In genomic region chr11:127470485-127470884, GRCh38 we compare ENCODE assay signal across 9 cellular contexts.
DNase-seq lines count a peak whose midpoint lies in the region; ATAC-seq, FAIRE-seq and TF ChIP-seq lines count a peak whose summit lies in the region.
"Had no signal": no experiment of that assay in that cellular context is flagged by ENCODE, and none has a peak within 500 bp of the region (broad histone marks: within the 10 kb centered on the region; RNA-seq: fewer than 3 reads in every experiment).

No MANE protein-coding gene starts in this region.

- SMC1A ChIA-PET in GM12878 (lab: Charles Lee; ENCODE audit: uncharacterized antibody, unreplicated experiment), result interaction anchor here (1.1 to 1.4 kb wide), 3 partner anchors 11 to 23 kb away, joined by 3 read pairs; no protein-coding TSS in a partner anchor

- H4K20me1 ChIP-seq in GM12878 (ENCODE audit: control insufficient read depth, insufficient read depth), result no peaks in the 10 kb centered on the region

- H3K4me3 Mint-ChIP-seq in type B pancreatic cell, result no peak overlapping the region
- H3K4me3 Mint-ChIP-seq in natural killer cell treated with Interleukin-12 subunit alpha and Interleukin-12 subunit beta and Interleukin-15 and Interleukin-18, amount 100 ng/mL, for 72 hours, result no peak overlapping the region

- H3K27ac ChIP-seq in heart right ventricle (no peak overlapping the region), right atrium auricular region (no peak overlapping the region), GM12878 (ENCODE audit: control insufficient read depth, insufficient read depth) (no peak overlapping the region)
- H3K27ac ChIP-seq: SJSA1 had no signal

- TF ChIP-seq CTCF in heart right ventricle (IDR thresholded peaks at IDR 0.05) (peak in 7 of 9 donors; percentile 22 to 51 (median 34)), right atrium auricular region (IDR thresholded peaks at IDR 0.05) (peak in 1 of 2 donors; percentile 44), GM12878 (IDR thresholded peaks at IDR 0.05 in 2 of 3, conservative IDR thresholded peaks at IDR 0.05 in 1 of 3; ENCODE audit: control insufficient read depth in 2 of 3, extremely low read depth in 1 of 3, insufficient read depth in 1 of 3, low read depth in 3 of 3, low read length in 3 of 3) (peak; percentile 23 to 51 (median 25); a peak in 4 of 6 replicates), type B pancreatic cell (conservative IDR thresholded peaks at IDR 0.05) (peak; percentile 70)

- no peak overlapping the region for H3K27ac Mint-ChIP-seq in type B pancreatic cell
- H3K27ac Mint-ChIP-seq in natural killer cell treated with Interleukin-12 subunit alpha and Interleukin-12 subunit beta and Interleukin-15 and Interleukin-18, amount 100 ng/mL, for 72 hours, result no peak overlapping the region

- H3K4me1 Mint-ChIP-seq in type B pancreatic cell (ENCODE audit: unreplicated experiment), result peaks cover 13% of the 10 kb centered on the region
- H3K4me1 Mint-ChIP-seq in natural killer cell treated with Interleukin-12 subunit alpha and Interleukin-12 subunit beta and Interleukin-15 and Interleukin-18, amount 100 ng/mL, for 72 hours (ENCODE audit: low read depth in 2 of 2), result no peaks in the 10 kb centered on the region

- in situ Hi-C loops in GM12878 (cut with MboI), result no loop called here

- CTCF ChIA-PET in GM12878 (lab: Yijun Ruan, JAX), result interaction anchor here (0.8 to 2.3 kb wide), 4 partner anchors 11 to 197 kb away, joined by 3 to 6 read pairs (median 5); no protein-coding TSS in a partner anchor

- H3K4me2 ChIP-seq in GM12878 (ENCODE audit: control insufficient read depth, insufficient read depth), result no peak overlapping the region

- no peak for TF ChIP-seq EP300 in GM12878 (IDR thresholded peaks at IDR 0.05; ENCODE audit: borderline replicate concordance in 1 of 2, control insufficient read depth in 1 of 2, low read depth in 2 of 2, low read length in 2 of 2)

- no peaks in the 10 kb centered on the region for H3K36me3 ChIP-seq in heart right ventricle
- H3K36me3 ChIP-seq in right atrium auricular region, result no peaks in the 10 kb centered on the region
- no peaks in the 10 kb centered on the region for H3K36me3 ChIP-seq in GM12878 (ENCODE audit: control insufficient read depth in 2 of 2, insufficient read depth in 2 of 2, low read length in 1 of 2)
- H3K36me3 ChIP-seq: SJSA1 had no signal

- no TSS peak for BruUV-seq in GM12878 (replicated peaks; lab: Mats Ljungman, UMichigan)

- no peaks in the 10 kb centered on the region for H3K79me2 ChIP-seq in GM12878 (ENCODE audit: control insufficient read depth, insufficient read depth, low read length)

- H3K36me3 Mint-ChIP-seq in type B pancreatic cell, result no peaks in the 10 kb centered on the region
- no peaks in the 10 kb centered on the region for H3K36me3 Mint-ChIP-seq in natural killer cell treated with Interleukin-12 subunit alpha and Interleukin-12 subunit beta and Interleukin-15 and Interleukin-18, amount 100 ng/mL, for 72 hours

- no peak overlapping the region for H3K4me3 ChIP-seq in heart right ventricle
- H3K4me3 ChIP-seq in right atrium auricular region, result no peak overlapping the region
- H3K4me3 ChIP-seq in GM12878, result no peak overlapping the region
- H3K4me3 ChIP-seq: SJSA1 had no signal

- no peak for TF ChIP-seq POLR2A in GM12878 (IDR thresholded peaks at IDR 0.05; ENCODE audit: low read depth, low read length)

- POLR2A ChIA-PET in GM12878 (lab: Charles Lee), result no interaction called here

- no peak for DNase-seq in heart right ventricle
- DNase-seq in right atrium auricular region (ENCODE audit: low spot score), result no peak
- no peak for DNase-seq in GM12878 (ENCODE audit: low read depth, low spot score)
- DNase-seq in type B pancreatic cell (ENCODE audit: extremely low spot score, unreplicated experiment), result no peak
- DNase-seq in natural killer cell treated with Interleukin-12 subunit alpha and Interleukin-12 subunit beta and Interleukin-15 and Interleukin-18, amount 100 ng/mL, for 72 hours (ENCODE audit: low spot score), result no peak
- no peak for DNase-seq in retina
- no peak for DNase-seq in SKM-1 treated with dmso at 0.1 percent for 144 hours (lab: John Stamatoyannopoulos, UW; ENCODE audit: unreplicated experiment)

- ATAC-seq in heart right ventricle, result no peak
- peak; percentile 70 for ATAC-seq in HG03460 (IDR thresholded peaks at IDR 0.05; ENCODE audit: unreplicated experiment)
- ATAC-seq in GM12878, result peak; percentile 84
- no peak for ATAC-seq in natural killer cell treated with Interleukin-12 subunit alpha and Interleukin-12 subunit beta and Interleukin-15 and Interleukin-18, amount 100 ng/mL, for 72 hours

- H3K9ac ChIP-seq in GM12878 (ENCODE audit: control insufficient read depth, insufficient read depth, low read length), result no peak overlapping the region

- H3K27me3 Mint-ChIP-seq in type B pancreatic cell, result peaks cover 29% of the 10 kb centered on the region
- no peaks in the 10 kb centered on the region for H3K27me3 Mint-ChIP-seq in natural killer cell treated with Interleukin-12 subunit alpha and Interleukin-12 subunit beta and Interleukin-15 and Interleukin-18, amount 100 ng/mL, for 72 hours

- H2AFZ ChIP-seq in GM12878 (ENCODE audit: control insufficient read depth, low read depth, low read length), result no peak overlapping the region

- FAIRE-seq in GM12878 (lab: Jason Lieb, UNC), result no peak

- H3K27me3 ChIP-seq in heart right ventricle (no peaks in the 10 kb centered on the region), right atrium auricular region (no peaks in the 10 kb centered on the region), GM12878 (replicated peaks in 1 of 2; ENCODE audit: control insufficient read depth in 2 of 2, insufficient read depth in 2 of 2, low read length in 1 of 2) (no peaks in the 10 kb centered on the region)
- H3K27me3 ChIP-seq: SJSA1 had no signal

- H3K9me3 Mint-ChIP-seq in type B pancreatic cell, result no peaks in the 10 kb centered on the region
- H3K9me3 Mint-ChIP-seq in natural killer cell treated with Interleukin-12 subunit alpha and Interleukin-12 subunit beta and Interleukin-15 and Interleukin-18, amount 100 ng/mL, for 72 hours, result no peaks in the 10 kb centered on the region

- intact Hi-C loops in heart right ventricle (cut with DNase I), result no loop called here
- intact Hi-C loops in GM12878 (cut with micrococcal nuclease; ENCODE audit: unreplicated experiment), result loop anchor here (10.0 kb wide), 1 partner anchor 56 kb away; no protein-coding TSS in a partner anchor

- H3K9me3 ChIP-seq in heart right ventricle, result no peaks in the 10 kb centered on the region
- no peaks in the 10 kb centered on the region for H3K9me3 ChIP-seq in right atrium auricular region
- H3K9me3 ChIP-seq in GM12878 (replicated peaks; ENCODE audit: control insufficient read depth, insufficient read depth, low read length), result no peaks in the 10 kb centered on the region
- H3K9me3 ChIP-seq: SJSA1 had no signal

- 64 to 76% methylated on average over 3 of the region's 3 CpGs for WGBS in heart right ventricle, 2 donors
- WGBS in GM12878 (ENCODE audit: insufficient coverage, insufficient replicate concordance, low lambda C conversion rate, missing lambda C conversion rate), result 11% methylated on average over 3 of the region's 3 CpGs

- RAD21 ChIA-PET in GM12878 (lab: Charles Lee; ENCODE audit: unreplicated experiment), result no interaction called here

- TF ChIP-seq RAD21 in GM12878 (IDR thresholded peaks at IDR 0.05; ENCODE audit: insufficient read depth, low read depth, low read length), result peak; percentile 18; the same call in 1 of the 2 replicates

- no peaks in the 10 kb centered on the region for H3K4me1 ChIP-seq in heart right ventricle
- H3K4me1 ChIP-seq in right atrium auricular region, result no peaks in the 10 kb centered on the region
- H3K4me1 ChIP-seq in GM12878 (ENCODE audit: control insufficient read depth, insufficient read depth, low read length), result no peaks in the 10 kb centered on the region
- H3K4me1 ChIP-seq: SJSA1 had no signal

TF ChIP-seq in GM12878, 131 proteins besides CTCF, POLR2A, EP300 and RAD21:
- TF ChIP-seq SMC3 (IDR thresholded peaks at IDR 0.05; ENCODE audit: borderline replicate concordance, low read length), result no peak
- TF ChIP-seq YY1 (IDR thresholded peaks at IDR 0.05; ENCODE audit: low read depth, low read length), result 0 out of 2 replicates have a peak, but pooled peaks have one; percentile 28

Comparison
In these comparisons a context has a peak if more than half of its experiments do, and no peak if none do; other contexts are left out.
1. ATAC-seq: peak in HG03460 (single experiment) and GM12878 (single experiment); none in heart right ventricle (0 of 8) and natural killer cell treated with Interleukin-12 subunit alpha and Interleukin-12 subunit beta and Interleukin-15 and Interleukin-18, amount 100 ng/mL, for 72 hours (0 of 2).